Comparison of ENCODE assay signal across 1 cellular context in the genomic region with DNA sequence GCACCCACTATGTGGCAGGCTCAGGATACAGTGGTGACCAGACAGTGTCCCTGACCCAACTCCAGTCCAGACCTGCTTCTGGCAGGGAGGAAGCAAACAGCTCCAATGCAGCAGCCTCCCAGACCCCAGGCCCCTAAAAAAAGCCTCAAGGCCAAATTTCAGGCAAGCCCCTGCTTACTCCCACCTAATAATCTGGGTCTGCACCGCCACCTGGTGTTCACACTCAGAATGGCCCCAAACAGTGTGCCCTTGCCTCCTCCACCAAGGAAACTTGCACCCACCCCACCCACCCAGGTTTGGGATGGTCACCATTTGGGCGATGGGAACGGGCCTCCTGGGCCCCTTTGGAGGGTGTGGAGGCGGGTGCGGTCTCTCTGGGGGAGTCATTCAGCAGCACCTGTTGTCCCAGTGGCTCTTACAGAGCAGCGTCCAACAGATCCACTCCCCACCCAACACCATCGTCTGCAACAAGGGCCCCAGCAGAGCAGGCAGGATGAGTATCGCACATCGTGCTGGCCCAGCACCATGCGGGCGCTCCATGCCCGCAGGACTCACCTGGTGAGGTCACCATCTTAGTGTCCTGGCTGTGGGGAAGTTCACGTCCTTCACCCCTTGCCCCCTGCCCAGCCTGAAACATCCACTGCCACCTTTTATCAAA.
TF ChIP-seq lines count a peak whose summit lies in the region.

No MANE protein-coding gene starts in this region.

TF ChIP-seq in GM23338, 12 proteins besides CTCF, POLR2A, EP300 and RAD21 (continued from another document):
- TF ChIP-seq, protein P1, sequence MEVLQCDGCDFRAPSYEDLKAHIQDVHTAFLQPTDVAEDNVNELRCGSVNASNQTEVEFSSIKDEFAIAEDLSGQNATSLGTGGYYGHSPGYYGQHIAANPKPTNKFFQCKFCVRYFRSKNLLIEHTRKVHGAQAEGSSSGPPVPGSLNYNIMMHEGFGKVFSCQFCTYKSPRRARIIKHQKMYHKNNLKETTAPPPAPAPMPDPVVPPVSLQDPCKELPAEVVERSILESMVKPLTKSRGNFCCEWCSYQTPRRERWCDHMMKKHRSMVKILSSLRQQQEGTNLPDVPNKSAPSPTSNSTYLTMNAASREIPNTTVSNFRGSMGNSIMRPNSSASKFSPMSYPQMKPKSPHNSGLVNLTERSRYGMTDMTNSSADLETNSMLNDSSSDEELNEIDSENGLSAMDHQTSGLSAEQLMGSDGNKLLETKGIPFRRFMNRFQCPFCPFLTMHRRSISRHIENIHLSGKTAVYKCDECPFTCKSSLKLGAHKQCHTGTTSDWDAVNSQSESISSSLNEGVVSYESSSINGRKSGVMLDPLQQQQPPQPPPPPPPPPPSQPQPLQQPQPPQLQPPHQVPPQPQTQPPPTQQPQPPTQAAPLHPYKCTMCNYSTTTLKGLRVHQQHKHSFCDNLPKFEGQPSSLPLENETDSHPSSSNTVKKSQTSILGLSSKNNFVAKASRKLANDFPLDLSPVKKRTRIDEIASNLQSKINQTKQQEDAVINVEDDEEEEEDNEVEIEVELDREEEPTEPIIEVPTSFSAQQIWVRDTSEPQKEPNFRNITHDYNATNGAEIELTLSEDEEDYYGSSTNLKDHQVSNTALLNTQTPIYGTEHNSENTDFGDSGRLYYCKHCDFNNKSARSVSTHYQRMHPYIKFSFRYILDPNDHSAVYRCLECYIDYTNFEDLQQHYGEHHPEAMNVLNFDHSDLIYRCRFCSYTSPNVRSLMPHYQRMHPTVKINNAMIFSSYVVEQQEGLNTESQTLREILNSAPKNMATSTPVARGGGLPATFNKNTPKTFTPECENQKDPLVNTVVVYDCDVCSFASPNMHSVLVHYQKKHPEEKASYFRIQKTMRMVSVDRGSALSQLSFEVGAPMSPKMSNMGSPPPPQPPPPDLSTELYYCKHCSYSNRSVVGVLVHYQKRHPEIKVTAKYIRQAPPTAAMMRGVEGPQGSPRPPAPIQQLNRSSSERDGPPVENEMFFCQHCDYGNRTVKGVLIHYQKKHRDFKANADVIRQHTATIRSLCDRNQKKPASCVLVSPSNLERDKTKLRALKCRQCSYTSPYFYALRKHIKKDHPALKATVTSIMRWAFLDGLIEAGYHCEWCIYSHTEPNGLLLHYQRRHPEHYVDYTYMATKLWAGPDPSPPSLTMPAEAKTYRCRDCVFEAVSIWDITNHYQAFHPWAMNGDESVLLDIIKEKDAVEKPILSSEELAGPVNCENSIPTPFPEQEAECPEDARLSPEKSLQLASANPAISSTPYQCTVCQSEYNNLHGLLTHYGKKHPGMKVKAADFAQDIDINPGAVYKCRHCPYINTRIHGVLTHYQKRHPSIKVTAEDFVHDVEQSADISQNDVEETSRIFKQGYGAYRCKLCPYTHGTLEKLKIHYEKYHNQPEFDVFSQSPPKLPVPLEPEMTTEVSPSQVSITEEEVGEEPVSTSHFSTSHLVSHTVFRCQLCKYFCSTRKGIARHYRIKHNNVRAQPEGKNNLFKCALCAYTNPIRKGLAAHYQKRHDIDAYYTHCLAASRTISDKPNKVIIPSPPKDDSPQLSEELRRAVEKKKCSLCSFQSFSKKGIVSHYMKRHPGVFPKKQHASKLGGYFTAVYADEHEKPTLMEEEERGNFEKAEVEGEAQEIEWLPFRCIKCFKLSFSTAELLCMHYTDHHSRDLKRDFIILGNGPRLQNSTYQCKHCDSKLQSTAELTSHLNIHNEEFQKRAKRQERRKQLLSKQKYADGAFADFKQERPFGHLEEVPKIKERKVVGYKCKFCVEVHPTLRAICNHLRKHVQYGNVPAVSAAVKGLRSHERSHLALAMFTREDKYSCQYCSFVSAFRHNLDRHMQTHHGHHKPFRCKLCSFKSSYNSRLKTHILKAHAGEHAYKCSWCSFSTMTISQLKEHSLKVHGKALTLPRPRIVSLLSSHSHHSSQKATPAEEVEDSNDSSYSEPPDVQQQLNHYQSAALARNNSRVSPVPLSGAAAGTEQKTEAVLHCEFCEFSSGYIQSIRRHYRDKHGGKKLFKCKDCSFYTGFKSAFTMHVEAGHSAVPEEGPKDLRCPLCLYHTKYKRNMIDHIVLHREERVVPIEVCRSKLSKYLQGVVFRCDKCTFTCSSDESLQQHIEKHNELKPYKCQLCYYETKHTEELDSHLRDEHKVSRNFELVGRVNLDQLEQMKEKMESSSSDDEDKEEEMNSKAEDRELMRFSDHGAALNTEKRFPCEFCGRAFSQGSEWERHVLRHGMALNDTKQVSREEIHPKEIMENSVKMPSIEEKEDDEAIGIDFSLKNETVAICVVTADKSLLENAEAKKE (CRISPR knock-in tag; IDR thresholded peaks at IDR 0.05) = no peak
- TF ChIP-seq EZH2 (IDR thresholded peaks at IDR 0.05; ENCODE audit: low read depth, unreplicated experiment) (no peak), ZNF331 (CRISPR knock-in tag; IDR thresholded peaks at IDR 0.05; ENCODE audit: low read depth) (no peak), POLR2AphosphoS5 (IDR thresholded peaks at IDR 0.05; ENCODE audit: low read depth) (no peak), CREB1 (CRISPR knock-in tag; IDR thresholded peaks at IDR 0.05; ENCODE audit: low read depth) (no peak), STAT1 (IDR thresholded peaks at IDR 0.05; ENCODE audit: unreplicated experiment) (no peak), ZNF114 (CRISPR knock-in tag; IDR thresholded peaks at IDR 0.05) (no peak), ETS1 (IDR thresholded peaks at IDR 0.05) (no peak), REST (IDR thresholded peaks at IDR 0.05; ENCODE audit: unreplicated experiment) (no peak)
